Comparison of ENCODE assay signal across 8 cellular contexts in genomic region chr17:17682293-17682736, GRCh38. TPM values are rescaled to one million over a fixed set of nuclear protein-coding genes. Genes with fewer than 3 reads are reported as not detected.
DNase-seq lines count a peak whose midpoint lies in the region; ATAC-seq lines count a peak whose summit lies in the region.

No MANE protein-coding gene starts in this region.

- intact Hi-C loops in sciatic nerve (cut with DNase I) = loop anchor here (5.0 to 10.0 kb wide), 3 partner anchors 112 to 350 kb away; no protein-coding TSS in a partner anchor

- H3K4me1 ChIP-seq in SJCRH30 = peaks cover 23% of the 10 kb centered on the region

- peak overlapping the region; percentile 98 for H3K4me3 ChIP-seq in SJCRH30

- ATAC-seq in GM18867 (IDR thresholded peaks at IDR 0.05; ENCODE audit: unreplicated experiment) (peak; percentile 44), HG02852 (IDR thresholded peaks at IDR 0.05; ENCODE audit: unreplicated experiment) (peak; percentile 48), sciatic nerve (peak; percentile 29)

- peak overlapping the region; percentile 83 for H3K27ac ChIP-seq in SJCRH30

- no peaks in the 10 kb centered on the region for H3K9me3 ChIP-seq in SJCRH30 (replicated peaks)

- no peaks in the 10 kb centered on the region for H3K27me3 ChIP-seq in SJCRH30

- DNase-seq in SJCRH30 (peak; percentile 80 to 83), amniotic epithelial cell (ENCODE audit: low read depth) (peak; percentile 47), hypothalamus (lab: John Stamatoyannopoulos, UW) (peak in 30 of 51 donors; percentile 43 to 81 (median 62)), sciatic nerve (ENCODE audit: low spot score) (peak; percentile 76), SK-N-DZ (ENCODE audit: low spot score) (no peak), DMS79 treated with DMSO at 0.1 percent for 48 hours (lab: John Stamatoyannopoulos, UW) (no peak)

- H3K36me3 ChIP-seq in SJCRH30 = 0 out of 2 replicates have a peak, but pooled peaks cover 2% of the 10 kb centered on the region

RNA-seq across cellular contexts. Expression of gene RAI1, which starts 1.1 kb away (rescaled TPM):
- total RNA-seq in SJCRH30 (2014; rRNA removed; shearing (Covaris generic)) = 63.6 and 72.2 TPM in 2 replicates
- 62.0 TPM for total RNA-seq in sciatic nerve
- 18.2 and 22.8 TPM in 2 replicates for polyA plus RNA-seq in SK-N-DZ (2014; cell fraction: cytosol; rRNA removed)
- 38.5 and 70.0 TPM in 2 replicates for polyA plus RNA-seq in SK-N-DZ (2014; cell fraction: nucleus; rRNA removed)

Comparison
In these comparisons a context has a peak if more than half of its experiments do, and no peak if none do; other contexts are left out.
1. DNase-seq: peak in SJCRH30 (2 of 2), amniotic epithelial cell (single experiment), hypothalamus (30 of 51) and sciatic nerve (single experiment); none in SK-N-DZ (single experiment) and DMS79 treated with DMSO at 0.1 percent for 48 hours (single experiment).
2. Peak in every context shown above with its lines, with median percentiles within 50 percentile points of each other: ATAC-seq.